ENCODE assay signal across 15 cellular contexts in the genomic region with DNA sequence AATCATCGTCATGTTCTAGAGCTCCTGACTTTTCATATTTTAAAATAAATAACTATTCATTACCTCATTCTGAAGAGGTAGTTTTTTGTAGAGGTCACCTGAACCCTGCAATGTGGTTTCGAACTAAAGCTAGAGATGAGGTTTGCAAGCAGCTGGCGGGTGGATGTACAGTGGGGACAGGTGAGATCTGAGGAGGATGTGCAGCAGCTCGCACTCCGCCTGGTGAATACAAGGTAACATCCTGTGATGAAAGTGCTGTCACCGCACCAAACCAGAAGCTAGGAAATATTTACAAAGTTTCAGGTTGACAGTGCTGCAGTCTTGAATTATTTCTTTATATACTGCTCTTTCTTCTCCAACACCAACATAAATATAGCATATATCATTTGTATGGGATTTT. TPM values are rescaled to one million over a fixed set of nuclear protein-coding genes. Genes with fewer than 3 reads are reported as not detected.
A peak's percentile ranks its signal among the peaks of the same experiment; 100 is the strongest.
DNase-seq lines count a peak whose midpoint lies in the region; ATAC-seq and TF ChIP-seq lines count a peak whose summit lies in the region.
"Had no signal": no experiment of that assay in that cellular context is flagged by ENCODE, and none has a peak within 500 bp of the region (broad histone marks: within the 10 kb centered on the region; RNA-seq: fewer than 3 reads in every experiment).

No MANE protein-coding gene starts in this region.

- peaks cover 44% of the 10 kb centered on the region for H3K4me1 Mint-ChIP-seq in activated CD8-positive, alpha-beta T cell treated with anti-CD3 and anti-CD28 coated beads for 36 hours (ENCODE audit: low read depth)
- H3K4me1 Mint-ChIP-seq in activated naive CD4-positive, alpha-beta T cell treated with anti-CD3 and anti-CD28 coated beads, Interleukin-2, amount 50 U/mL, for 24 hours: peaks cover 32% of the 10 kb centered on the region

- intact Hi-C loops in activated CD8-positive, alpha-beta T cell treated with anti-CD3 and anti-CD28 coated beads for 36 hours (cut with micrococcal nuclease): no loop called here

- H3K27me3 Mint-ChIP-seq in activated CD8-positive, alpha-beta T cell treated with anti-CD3 and anti-CD28 coated beads for 36 hours: no peaks in the 10 kb centered on the region
- H3K27me3 Mint-ChIP-seq in activated naive CD4-positive, alpha-beta T cell treated with anti-CD3 and anti-CD28 coated beads, Interleukin-2, amount 50 U/mL, for 24 hours: no peaks in the 10 kb centered on the region
- H3K27me3 Mint-ChIP-seq: activated B cell treated with CpG ODN at 0.5 μM for 24 hours had no signal

- peak overlapping the region; percentile 58 for H3K27ac Mint-ChIP-seq in activated CD8-positive, alpha-beta T cell treated with anti-CD3 and anti-CD28 coated beads for 36 hours
- H3K27ac Mint-ChIP-seq in activated naive CD4-positive, alpha-beta T cell treated with anti-CD3 and anti-CD28 coated beads, Interleukin-2, amount 50 U/mL, for 24 hours: peak overlapping the region; percentile 89
- H3K27ac Mint-ChIP-seq: activated B cell treated with CpG ODN at 0.5 μM for 24 hours had no signal

- H3K9me3 Mint-ChIP-seq in activated CD8-positive, alpha-beta T cell treated with anti-CD3 and anti-CD28 coated beads for 36 hours: no peaks in the 10 kb centered on the region
- no peaks in the 10 kb centered on the region for H3K9me3 Mint-ChIP-seq in activated naive CD4-positive, alpha-beta T cell treated with anti-CD3 and anti-CD28 coated beads, Interleukin-2, amount 50 U/mL, for 24 hours
- H3K9me3 Mint-ChIP-seq: activated B cell treated with CpG ODN at 0.5 μM for 24 hours had no signal

- H3K4me3 Mint-ChIP-seq in activated CD8-positive, alpha-beta T cell treated with anti-CD3 and anti-CD28 coated beads for 36 hours: no peak overlapping the region
- peak overlapping the region; percentile 51 for H3K4me3 Mint-ChIP-seq in activated naive CD4-positive, alpha-beta T cell treated with anti-CD3 and anti-CD28 coated beads, Interleukin-2, amount 50 U/mL, for 24 hours
- H3K4me3 Mint-ChIP-seq: activated B cell treated with CpG ODN at 0.5 μM for 24 hours had no signal

- ATAC-seq in activated CD8-positive, alpha-beta T cell treated with anti-CD3 and anti-CD28 coated beads for 36 hours: peak; percentile 93
- no peak for ATAC-seq in GM21576 (IDR thresholded peaks at IDR 0.05; ENCODE audit: unreplicated experiment)
- ATAC-seq: heart right ventricle, sciatic nerve, SK-N-SH treated with all-trans-retinoic acid at 6 μM for 48 hours had no signal

- DNase-seq in T-helper 9 cell (peak; percentile 8), NCI-H526 treated with DMSO at 0.1 percent for 48 hours (lab: John Stamatoyannopoulos, UW) (no peak), A172 (ENCODE audit: low spot score) (no peak), ureter (ENCODE audit: low spot score) (no peak)
- DNase-seq in activated CD8-positive, alpha-beta T cell treated with anti-CD3 and anti-CD28 coated beads for 36 hours: peak; percentile 78
- peak; percentile 6 to 8 for DNase-seq in stimulated activated CD4-positive, alpha-beta T cell treated with anti-CD3 and anti-CD28 coated beads, Interleukin-2, amount 100 ng/mL, for 48 hours
- DNase-seq: activated B cell treated with CpG ODN at 0.5 μM for 24 hours, C1 segment of cervical spinal cord, heart right ventricle, midbrain, occipital lobe had no signal

- CTCF ChIA-PET in activated CD8-positive, alpha-beta T cell treated with anti-CD3 and anti-CD28 coated beads for 36 hours (lab: Charles Lee): interaction anchor here (0.7 to 2.4 kb wide), 8 partner anchors 15 to 345 kb away, joined by 3 to 6 read pairs (median 3); no protein-coding TSS in a partner anchor

- POLR2A ChIA-PET in activated CD8-positive, alpha-beta T cell treated with anti-CD3 and anti-CD28 coated beads for 36 hours (lab: Charles Lee): interaction anchor here (0.9 kb wide), 1 partner anchor 202 kb away, joined by 3 read pairs; a partner anchor contains a TSS

- TF ChIP-seq CTCF in activated CD8-positive, alpha-beta T cell treated with anti-CD3 and anti-CD28 coated beads for 36 hours (IDR thresholded peaks at IDR 0.05): no peak

- H3K36me3 Mint-ChIP-seq in activated CD8-positive, alpha-beta T cell treated with anti-CD3 and anti-CD28 coated beads for 36 hours (ENCODE audit: low read depth): no peaks in the 10 kb centered on the region
- H3K36me3 Mint-ChIP-seq in activated naive CD4-positive, alpha-beta T cell treated with anti-CD3 and anti-CD28 coated beads, Interleukin-2, amount 50 U/mL, for 24 hours: no peaks in the 10 kb centered on the region

RNA-seq across cellular contexts. Expression of a gene that starts 26.5 kb away (rescaled TPM):
- total RNA-seq in activated CD8-positive, alpha-beta T cell treated with anti-CD3 and anti-CD28 coated beads for 36 hours: 100 to 1,000 TPM; 159 to 177 TPM
- total RNA-seq in A172 (2014; rRNA removed; shearing (Covaris generic)): 227 and 304 TPM in 2 replicates
- 180 TPM for total RNA-seq in ureter

RNA-seq across cellular contexts. Expression of a gene that starts 50.3 kb away (rescaled TPM):
- total RNA-seq in activated CD8-positive, alpha-beta T cell treated with anti-CD3 and anti-CD28 coated beads for 36 hours: 10 to 100 TPM; 20.0 to 21.5 TPM
- total RNA-seq in A172 (2014; rRNA removed; shearing (Covaris generic)): 34.8 and 42.4 TPM in 2 replicates
- 28.9 TPM for total RNA-seq in ureter

Comparison
In these comparisons a context has a peak if more than half of its experiments do, and no peak if none do; other contexts are left out.
1. DNase-seq: peak in T-helper 9 cell (single experiment), activated CD8-positive, alpha-beta T cell treated with anti-CD3 and anti-CD28 coated beads for 36 hours (single experiment) and stimulated activated CD4-positive, alpha-beta T cell treated with anti-CD3 and anti-CD28 coated beads, Interleukin-2, amount 100 ng/mL, for 48 hours (2 of 2); none in NCI-H526 treated with DMSO at 0.1 percent for 48 hours (single experiment), A172 (single experiment) and ureter (single experiment).